Comparison of ENCODE assay signal across 22 cellular contexts in genomic region chr2:42804338-42804737, GRCh38. TPM values are rescaled to one million over a fixed set of nuclear protein-coding genes. Genes with fewer than 3 reads are reported as not detected.
DNase-seq lines count a peak whose midpoint lies in the region; ATAC-seq, FAIRE-seq and TF ChIP-seq lines count a peak whose summit lies in the region.
"Had no signal": no experiment of that assay in that cellular context is flagged by ENCODE, and none has a peak within 500 bp of the region (broad histone marks: within the 10 kb centered on the region; RNA-seq: fewer than 3 reads in every experiment).

No MANE protein-coding gene starts in this region.

- ATAC-seq in right lobe of liver, result peak in 3 of 4 donors; percentile 8 to 50 (median 40)
- ATAC-seq: CD8-positive, alpha-beta T cell; HCT116 had no signal

- intact Hi-C loops in right lobe of liver (cut with DNase I), result no loop called here

- H3K36me3 ChIP-seq in bronchial epithelial cell (ENCODE audit: control insufficient read depth, insufficient read depth, low read length) (no peaks in the 10 kb centered on the region), right lobe of liver (no peaks in the 10 kb centered on the region), WERI-Rb-1 (no peaks in the 10 kb centered on the region)
- H3K36me3 ChIP-seq: brain microvascular endothelial cell, neural progenitor cell, Peyer's patch, stomach had no signal

- H3K27ac ChIP-seq in right lobe of liver, result no peak overlapping the region
- no peak overlapping the region for H3K27ac ChIP-seq in WERI-Rb-1
- H3K27ac ChIP-seq: brain microvascular endothelial cell, neural progenitor cell, Peyer's patch, stomach had no signal

- in situ Hi-C loops in G401 (cut with HindIII; ENCODE audit: low sequenced_read_pairs), result no loop called here

- H3K27me3 ChIP-seq in bronchial epithelial cell (ENCODE audit: control insufficient read depth, insufficient read depth, low read length) (no peaks in the 10 kb centered on the region), right lobe of liver (no peaks in the 10 kb centered on the region), WERI-Rb-1 (ENCODE audit: insufficient read depth, low read depth, severe bottlenecking) (no peaks in the 10 kb centered on the region)
- H3K27me3 ChIP-seq: brain microvascular endothelial cell, Peyer's patch, stomach had no signal

- no peaks in the 10 kb centered on the region for H3K9me3 ChIP-seq in right lobe of liver
- H3K9me3 ChIP-seq in WERI-Rb-1 (ENCODE audit: severe bottlenecking), result no peaks in the 10 kb centered on the region
- H3K9me3 ChIP-seq: Peyer's patch, stomach had no signal

- TF ChIP-seq CTCF in bronchial epithelial cell (IDR thresholded peaks at IDR 0.05; ENCODE audit: insufficient read depth, low read length, severe bottlenecking), result no peak
- TF ChIP-seq CTCF in right lobe of liver (IDR thresholded peaks at IDR 0.05), result no peak
- no peak for TF ChIP-seq CTCF in WERI-Rb-1 (IDR thresholded peaks at IDR 0.05; ENCODE audit: low read depth, low read length)

- WGBS in right lobe of liver (ENCODE audit: insufficient coverage, low coverage, low lambda C conversion rate, missing lambda C conversion rate), result 20% methylated on average over 3 of the region's 3 CpGs

- H3K4me3 ChIP-seq in bronchial epithelial cell (ENCODE audit: low read depth, low read length) (no peak overlapping the region), right lobe of liver (no peak overlapping the region), WERI-Rb-1 (ENCODE audit: low read depth, low read length) (no peak overlapping the region)
- H3K4me3 ChIP-seq: neural progenitor cell, Peyer's patch, stomach had no signal

- DNase-seq in EH (ENCODE audit: low read depth) (peak; percentile 22), NOMO-1 treated with DMSO at 0.1 percent for 48 hours (lab: John Stamatoyannopoulos, UW; ENCODE audit: unreplicated experiment) (peak; percentile 94), bronchial epithelial cell (ENCODE audit: low read depth) (peak; percentile 58), right lobe of liver (no peak), GM12892 (ENCODE audit: insufficient read length) (no peak), WERI-Rb-1 (no peak), HUDEP-2 (lab: John Stamatoyannopoulos, UW; ENCODE audit: unreplicated experiment in 76 of 76) (no peak), G401 (ENCODE audit: low spot score) (no peak)
- DNase-seq: activated CD4-positive, alpha-beta memory T cell treated with anti-CD3 and anti-CD28 coated beads, Interleukin-2, amount 10 ng/mL, durations not matched to agents 7 days and 5 days; activated T-cell treated with anti-CD3 and anti-CD28 coated beads, Interleukin-2, amount 50 U/mL, for 48 hours; brain microvascular endothelial cell; CD8-positive, alpha-beta T cell; DMS79 treated with DMSO at 0.1 percent for 48 hours; kidney glomerular epithelial cell; NCI-H2081; stomach; SW 1271 had no signal

- TF ChIP-seq POLR2A in right lobe of liver (IDR thresholded peaks at IDR 0.05) (no peak), GM12892 (IDR thresholded peaks at IDR 0.05; ENCODE audit: low read depth, low read length) (no peak)

- peaks cover 0 to 9% (median 3%) of the 10 kb centered on the region in 4 donors for H3K4me1 ChIP-seq in right lobe of liver

- no peak for FAIRE-seq in bronchial epithelial cell (lab: Jason Lieb, UNC)
- FAIRE-seq in GM12892 (lab: Jason Lieb, UNC), result no peak
- FAIRE-seq: urothelium cell line had no signal

RNA-seq across cellular contexts. Expression of gene HAAO, which starts 12.0 kb away (rescaled TPM):
- total RNA-seq in bronchial epithelial cell, result 0.38 TPM in 1 of 2 replicates, not detected in the other
- total RNA-seq in right lobe of liver, result 100 to 1,000 TPM in 3 of 6 experiments, 10 to 100 TPM in 3; 60.7 to 187 (median 114) TPM
- 15.4 TPM for polyA plus RNA-seq in GM12892 (2012; ENCODE audit: missing spikeins)
- not detected in 2 replicates for total RNA-seq in G401 (2014; rRNA removed; shearing (Covaris generic))
- total RNA-seq: CD8-positive, alpha-beta T cell had no signal

RNA-seq across cellular contexts. Expression of gene OXER1, which starts 40.4 kb away (rescaled TPM):
- total RNA-seq in bronchial epithelial cell, result not detected in 2 replicates
- 10 to 100 TPM in 3 of 6 experiments, 1 to 10 TPM in 3; 5.3 to 29.4 (median 10.7) TPM for total RNA-seq in right lobe of liver
- polyA plus RNA-seq in GM12892 (2012; ENCODE audit: missing spikeins), result 2.4 TPM
- total RNA-seq in G401 (2014; rRNA removed; shearing (Covaris generic)), result not detected in 2 replicates
- total RNA-seq: activated CD4-positive, alpha-beta memory T cell treated with anti-CD3 and anti-CD28 coated beads, Interleukin-2, amount 10 ng/mL, durations not matched to agents 7 days and 5 days had no signal
- polyA plus RNA-seq: fibroblast of lung had no signal

Comparison
In these comparisons a context has a peak if more than half of its experiments do, and no peak if none do; other contexts are left out.
1. DNase-seq: peak in EH (single experiment), NOMO-1 treated with DMSO at 0.1 percent for 48 hours (single experiment) and bronchial epithelial cell (single experiment); none in right lobe of liver (0 of 3), GM12892 (single experiment), WERI-Rb-1 (single experiment), HUDEP-2 (0 of 76) and G401 (single experiment).
2. RNA of gene HAAO, which starts 12.0 kb away (total RNA-seq): 60.7 to 187 TPM in right lobe of liver; 0.38 TPM in bronchial epithelial cell and not detected in G401; every median in the first group is over 10 times any median in the second.